Comparison of ENCODE assay signal across 8 cellular contexts in genomic region chr16:53503270-53503911, GRCh38. TPM values are rescaled to one million over a fixed set of nuclear protein-coding genes. Genes with fewer than 3 reads are reported as not detected.
DNase-seq lines count a peak whose midpoint lies in the region; ATAC-seq, FAIRE-seq and TF ChIP-seq lines count a peak whose summit lies in the region.

No MANE protein-coding gene starts in this region.

- H3K56ac ChIP-seq in H1 (replicated peaks; ENCODE audit: insufficient read length, low read depth, low read length), result peak overlapping the region; percentile 91

- H4K91ac ChIP-seq in H1 (replicated peaks; ENCODE audit: insufficient read length, low read length), result peak overlapping the region; percentile 71
- H4K91ac ChIP-seq in mesenchymal stem cell (ENCODE audit: low read length), result peak overlapping the region; percentile 75

- H3K36me3 ChIP-seq in H1 (ENCODE audit: control insufficient read depth in 2 of 4, insufficient read depth in 4 of 4, low read length in 3 of 4) (peaks cover 0 to under 1% (median 0%) of the 10 kb centered on the region in 4 experiments; a peak in 1 of 8 replicates), mesenchymal stem cell (ENCODE audit: control insufficient read depth in 1 of 2, insufficient read depth in 2 of 2, low read depth in 1 of 2, low read length in 2 of 2) (peaks cover 0 to 9% of the 10 kb centered on the region in 2 experiments)

- H3K18ac ChIP-seq in H1 (ENCODE audit: extremely low read depth, low read length) (peak overlapping the region; percentile 71; the same call in 1 of the 2 replicates), mesenchymal stem cell (ENCODE audit: low read depth in 1 of 2, low read length in 2 of 2) (peak overlapping the region; percentile 81 to 91)

- H2BK120ac ChIP-seq in H1 (replicated peaks; ENCODE audit: low read depth, low read length) (no peak overlapping the region), mesenchymal stem cell (ENCODE audit: low read depth, low read length) (peak overlapping the region; percentile 68)

- H3K14ac ChIP-seq in H1 (ENCODE audit: insufficient read length), result no peak overlapping the region
- H3K14ac ChIP-seq in mesenchymal stem cell (ENCODE audit: low read length in 2 of 2), result peak overlapping the region in 1 of 2 experiments; percentile 73

- H3K27ac ChIP-seq in H1 (ENCODE audit: low read depth, low read length), result peak overlapping the region; percentile 75; the same call in 1 of the 2 replicates
- peak overlapping the region; percentile 95 for H3K27ac ChIP-seq in mesenchymal stem cell (ENCODE audit: low read length, poor library complexity, severe bottlenecking)

- no peak for FAIRE-seq in H1 (lab: Jason Lieb, UNC)

- TF ChIP-seq EP300 in H1 (IDR thresholded peaks at IDR 0.05; ENCODE audit: borderline replicate concordance in 1 of 2, low read depth in 2 of 2, low read length in 2 of 2), result no peak

- peak; percentile 95 for ATAC-seq in GM21390 (IDR thresholded peaks at IDR 0.05; ENCODE audit: unreplicated experiment)

- WGBS in H1 (ENCODE audit: extremely low coverage in 1 of 2, insufficient coverage in 1 of 2, insufficient read length in 1 of 2, insufficient replicate concordance in 2 of 2, low coverage in 1 of 2, low lambda C conversion rate in 2 of 2, missing lambda C conversion rate in 1 of 2), 2 experiments, result 2% methylated on average over 33 of the region's 46 CpGs; no CpG with 5 or more reads in 1 of the 2 experiments
- under 1% methylated on average over 45 of the region's 46 CpGs for WGBS in mesenchymal stem cell

- H3K4ac ChIP-seq in H1 (replicated peaks; ENCODE audit: insufficient read length, low read depth, low read length) (peak overlapping the region; percentile 86), mesenchymal stem cell (ENCODE audit: low read depth in 1 of 2, low read length in 2 of 2) (peak overlapping the region; percentile 57 to 85)

- peaks cover 0 to 7% of the 10 kb centered on the region in 2 experiments for H4K20me1 ChIP-seq in H1 (replicated peaks in 1 of 2; ENCODE audit: control insufficient read depth in 1 of 2, insufficient read depth in 2 of 2, low read length in 2 of 2)

- H3K23ac ChIP-seq in H1 (ENCODE audit: insufficient read length) (no peak overlapping the region), mesenchymal stem cell (ENCODE audit: low read length in 2 of 2) (peak overlapping the region in 1 of 2 experiments; percentile 35)

- TF ChIP-seq RAD21 in H1 (IDR thresholded peaks at IDR 0.05 in 1 of 2, conservative IDR thresholded peaks at IDR 0.05 in 1 of 2; ENCODE audit: low read depth in 2 of 2, low read length in 2 of 2), result no peak

- H3K4me3 ChIP-seq in H1 (ENCODE audit: extremely low read depth in 1 of 4, insufficient read depth in 2 of 4, low read depth in 3 of 4, low read length in 4 of 4) (peak overlapping the region; percentile 52 to 94 (median 64)), mesenchymal stem cell (ENCODE audit: insufficient read depth in 1 of 2, low read depth in 1 of 2, low read length in 2 of 2) (peak overlapping the region; percentile 78 to 87)

- H3K79me2 ChIP-seq in H1 (ENCODE audit: control insufficient read depth in 1 of 2, insufficient read depth in 2 of 2, low read length in 2 of 2), result peaks cover 0 to 19% of the 10 kb centered on the region in 2 experiments; a peak in 2 of 4 replicates

- H4K5ac ChIP-seq in H1 (ENCODE audit: insufficient read length, low read depth, low read length), result peak overlapping the region; percentile 93

- H3K79me1 ChIP-seq in H1 (ENCODE audit: low read depth, low read length) (no peaks in the 10 kb centered on the region; the same call in 1 of the 2 replicates), mesenchymal stem cell (replicated peaks; ENCODE audit: low read length, poor library complexity, severe bottlenecking) (peaks cover 17% of the 10 kb centered on the region)

- H2BK12ac ChIP-seq in H1 (ENCODE audit: low read depth, low read length), result no peak overlapping the region
- no peak overlapping the region for H2BK12ac ChIP-seq in mesenchymal stem cell (ENCODE audit: low read length in 2 of 2)

- H3K4me2 ChIP-seq in H1 (ENCODE audit: insufficient read depth in 1 of 2, low read depth in 2 of 2, low read length in 2 of 2) (peak overlapping the region; percentile 90 to 99), mesenchymal stem cell (ENCODE audit: low read length, poor library complexity, severe bottlenecking) (peak overlapping the region; percentile 74)

- CTCF ChIA-PET in H1 (lab: Charles Lee; ENCODE audit: partially characterized antibody), result interaction anchor here (1.1 to 1.2 kb wide), 3 partner anchors 9 to 482 kb away, joined by 3 read pairs; no protein-coding TSS in a partner anchor

- H4K8ac ChIP-seq in H1 (ENCODE audit: extremely low read depth, insufficient read depth, low read length) (peak overlapping the region; percentile 95), mesenchymal stem cell (ENCODE audit: low read length) (peak overlapping the region; percentile 98)

- H2BK5ac ChIP-seq in H1 (ENCODE audit: low read depth, low read length) (peak overlapping the region; percentile 76), mesenchymal stem cell (ENCODE audit: low read depth, low read length, poor library complexity, severe bottlenecking) (no peak overlapping the region)

- peak overlapping the region; percentile 95; the same call in 1 of the 2 replicates for H2AFZ ChIP-seq in H1 (ENCODE audit: low read length)
- peak overlapping the region; percentile 60 for H2AFZ ChIP-seq in mesenchymal stem cell (ENCODE audit: low read depth, low read length)

- no peaks in the 10 kb centered on the region for H3K27me3 ChIP-seq in H1 (replicated peaks in 1 of 4; ENCODE audit: control insufficient read depth in 3 of 4, extremely low read depth in 1 of 4, insufficient read depth in 3 of 4, low read length in 3 of 4)
- H3K27me3 ChIP-seq in mesenchymal stem cell (ENCODE audit: control insufficient read depth in 1 of 2, insufficient read depth in 1 of 2, low read length in 2 of 2), result no peaks in the 10 kb centered on the region

- H3K4me1 ChIP-seq in H1 (replicated peaks in 1 of 4; ENCODE audit: control insufficient read depth in 3 of 4, insufficient read depth in 4 of 4, low read length in 3 of 4) (peaks cover 0 to 14% (median 6%) of the 10 kb centered on the region in 4 experiments; a peak in 6 of 7 replicates), mesenchymal stem cell (ENCODE audit: control insufficient read depth, insufficient read depth, low read depth, low read length) (peaks cover 9% of the 10 kb centered on the region)

- H3K9me3 ChIP-seq in H1 (ENCODE audit: insufficient read depth in 2 of 2, low read depth in 1 of 2, low read length in 1 of 2), result no peaks in the 10 kb centered on the region
- H3K9me3 ChIP-seq in mesenchymal stem cell (ENCODE audit: control insufficient read depth, low read length), result no peaks in the 10 kb centered on the region

- POLR2A ChIA-PET in H1 (lab: Charles Lee; ENCODE audit: partially characterized antibody), result interaction anchor here (1.2 to 1.8 kb wide), 3 partner anchors 13 to 140 kb away, joined by 4 to 6 read pairs (median 4); partner anchors contain the start of gene RBL2

- no peak for TF ChIP-seq CTCF in H1 (IDR thresholded peaks at IDR 0.05; ENCODE audit: control extremely low read depth in 1 of 3, insufficient read depth in 1 of 3, low read depth in 1 of 3, low read length in 3 of 3)

- H3K23me2 ChIP-seq in H1 (ENCODE audit: low read depth, low read length), result peaks cover 6% of the 10 kb centered on the region

- DNase-seq in Caki2 (ENCODE audit: low read depth) (peak; percentile 100), HUDEP-2 (lab: John Stamatoyannopoulos, UW; ENCODE audit: unreplicated experiment in 76 of 76) (peak; percentile 37 to 100 (median 99)), NOMO-1 treated with dmso at 0.1 percent for 144 hours (lab: John Stamatoyannopoulos, UW; ENCODE audit: unreplicated experiment) (peak; percentile 100), H1 (ENCODE audit: low read depth in 1 of 2, low spot score in 2 of 2) (peak; percentile 100), mesenchymal stem cell (peak; percentile 100)
- peak; percentile 100 for DNase-seq in activated CD8-positive, alpha-beta memory T cell treated with anti-CD3 and anti-CD28 coated beads, Interleukin-2, amount 50 U/mL, for 1 hour (ENCODE audit: extremely low read depth)
- DNase-seq in stimulated activated CD8-positive, alpha-beta memory T cell treated with anti-CD3 and anti-CD28 coated beads, Interleukin-12 subunit alpha, Interleukin-12 subunit beta, amount 100 ng/mL, for 24 hours (ENCODE audit: extremely low read depth), result peak; percentile 100

- in situ Hi-C loops in Caki2 (cut with HindIII; ENCODE audit: low pct_unique_long_range_greater_than_20kb, low sequenced_read_pairs), result no loop called here

- no peak overlapping the region for H2BK20ac ChIP-seq in H1 (ENCODE audit: low read length)

- H3K9ac ChIP-seq in H1 (replicated peaks in 1 of 4; ENCODE audit: extremely low read depth in 1 of 4, low read depth in 3 of 4, low read length in 3 of 4), result peak overlapping the region in 3 of 4 experiments; percentile 54 to 71 (median 65); a peak in 3 of 7 replicates
- peak overlapping the region; percentile 87 for H3K9ac ChIP-seq in mesenchymal stem cell (ENCODE audit: low read length)

- H2BK15ac ChIP-seq in H1 (ENCODE audit: low read length) (no peak overlapping the region), mesenchymal stem cell (ENCODE audit: low read depth, poor library complexity, severe bottlenecking) (no peak overlapping the region)

- peak in 1 of 2 experiments; percentile 73; a peak in 2 of 3 replicates for TF ChIP-seq POLR2A in H1 (IDR thresholded peaks at IDR 0.05; ENCODE audit: control extremely low read depth in 1 of 2, low read depth in 2 of 2, low read length in 2 of 2)

- H2AK5ac ChIP-seq in H1 (ENCODE audit: low read depth, low read length) (no peak overlapping the region), mesenchymal stem cell (ENCODE audit: low read length, severe bottlenecking) (peak overlapping the region; percentile 75)

TF ChIP-seq in H1, 55 proteins besides CTCF, POLR2A, EP300 and RAD21 (continues in another document):
- no peak for TF ChIP-seq TCF12 (IDR thresholded peaks at IDR 0.05; ENCODE audit: low read depth, low read length)

RNA-seq across cellular contexts. Expression of gene AKTIP, which starts 0.4 kb away (rescaled TPM):
- total RNA-seq in Caki2 (2014; rRNA removed; shearing (Covaris generic); ENCODE audit: low replicate concordance), result 6.1 and 10.0 TPM in 2 replicates
- 15.6 and 16.5 TPM in 2 replicates for total RNA-seq in H1 (2021; fragmentation: NEBNext Ultra II Directional; extraction: Animal tissue kit (Norgen Biotek cat#: 25700))
- polyA plus RNA-seq in H1 (2011; rRNA removed), result 12.1 and 15.0 TPM in 2 replicates
- polyA plus RNA-seq in H1 (2011; cell fraction: cytosol; rRNA removed), result 19.9 TPM
- 19.6 TPM for polyA plus RNA-seq in H1 (2011; cell fraction: nucleus; rRNA removed)
- polyA plus RNA-seq in H1 (2012, experiment 1 of 2), result 18.4 to 26.7 TPM (median 19.4 TPM) in 4 replicates
- polyA plus RNA-seq in H1 (2012, experiment 2 of 2), result 1.3 TPM
- 10.2 TPM for polyA plus RNA-seq in H1 (2013, experiment 1 of 2)
- polyA plus RNA-seq in H1 (2013, experiment 2 of 2), result 12.1 TPM
- polyA minus RNA-seq in H1 (2011; rRNA and poly(A)+ RNA removed), result 26.8 and 34.1 TPM in 2 replicates
- polyA minus RNA-seq in H1 (2011; cell fraction: cytosol; rRNA and poly(A)+ RNA removed), result 16.7 TPM
- polyA minus RNA-seq in H1 (2011; cell fraction: nucleus; rRNA and poly(A)+ RNA removed), result 34.5 TPM
- polyA plus RNA-seq in mesenchymal stem cell (2013, experiment 1 of 2), result 13.0 TPM
- 14.0 TPM for polyA plus RNA-seq in mesenchymal stem cell (2013, experiment 2 of 2)

Comparison
In these comparisons a context has a peak if more than half of its experiments do, and no peak if none do; other contexts are left out.
1. Peak in every context shown above with its lines: DNase-seq, ATAC-seq, H3K4me3 ChIP-seq and H3K27ac ChIP-seq.